Comparison of ENCODE assay signal across 1 cellular context in genomic region chr1:31749785-31750345, GRCh38.
A peak's percentile ranks its signal among the peaks of the same experiment; 100 is the strongest.
TF ChIP-seq lines count a peak whose summit lies in the region.

No MANE protein-coding gene starts in this region.

TF ChIP-seq in HepG2, 621 proteins besides CTCF, POLR2A, EP300 and RAD21:
- no peak for TF ChIP-seq BRCA1 (CRISPR knock-in tag; IDR thresholded peaks at IDR 0.05)
- TF ChIP-seq ZFP36 (IDR thresholded peaks at IDR 0.05; ENCODE audit: borderline replicate concordance, low read depth, low read length, partially characterized antibody): peak; percentile 78
